In the genomic region with DNA sequence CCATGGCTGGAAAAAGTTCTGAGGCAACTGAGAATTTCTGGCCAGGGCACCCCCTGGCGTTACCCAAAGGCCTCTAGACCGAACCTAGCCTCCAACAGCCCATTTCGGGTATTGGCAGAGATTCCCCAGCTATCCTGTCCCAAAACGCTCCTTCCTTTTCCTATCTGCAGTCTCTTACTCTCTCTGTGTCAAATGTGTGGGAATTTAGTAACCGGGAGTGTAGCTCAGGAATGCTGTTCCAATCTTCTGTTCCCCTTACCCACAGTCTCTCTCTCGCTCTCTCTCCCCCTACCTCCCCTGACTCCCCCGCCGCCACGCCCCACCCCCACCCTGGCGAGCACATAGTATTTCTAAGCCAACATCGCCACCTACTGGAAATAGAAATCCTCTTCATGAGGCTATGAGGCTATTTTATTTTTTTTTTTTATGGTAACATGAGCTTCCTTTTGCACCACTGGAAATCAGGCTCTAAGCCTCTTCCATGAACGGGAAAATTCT, we compare ENCODE assay signal across 1 cellular context.
TF ChIP-seq lines count a peak whose summit lies in the region.

No MANE protein-coding gene starts in this region.

TF ChIP-seq in SK-N-SH, 30 proteins besides CTCF, POLR2A, EP300 and RAD21 (continued from another document):
- TF ChIP-seq, protein P1, sequence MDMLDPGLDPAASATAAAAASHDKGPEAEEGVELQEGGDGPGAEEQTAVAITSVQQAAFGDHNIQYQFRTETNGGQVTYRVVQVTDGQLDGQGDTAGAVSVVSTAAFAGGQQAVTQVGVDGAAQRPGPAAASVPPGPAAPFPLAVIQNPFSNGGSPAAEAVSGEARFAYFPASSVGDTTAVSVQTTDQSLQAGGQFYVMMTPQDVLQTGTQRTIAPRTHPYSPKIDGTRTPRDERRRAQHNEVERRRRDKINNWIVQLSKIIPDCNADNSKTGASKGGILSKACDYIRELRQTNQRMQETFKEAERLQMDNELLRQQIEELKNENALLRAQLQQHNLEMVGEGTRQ (IDR thresholded peaks at IDR 0.05; ENCODE audit: borderline replicate concordance, low read depth, low read length), result no peak
- TF ChIP-seq RXRA (IDR thresholded peaks at IDR 0.05; ENCODE audit: borderline replicate concordance, low read depth), result no peak
